ENCODE assay signal across 1 cellular context in genomic region chr2:109069430-109070194, GRCh38.
A peak's percentile ranks its signal among the peaks of the same experiment; 100 is the strongest.
TF ChIP-seq lines count a peak whose summit lies in the region.

No MANE protein-coding gene starts in this region.

TF ChIP-seq in HepG2, 621 proteins besides CTCF, POLR2A, EP300 and RAD21 (continued from another document and continues in another):
- TF ChIP-seq PTBP1 (IDR thresholded peaks at IDR 0.05; ENCODE audit: low read depth, low read length, poor library complexity, severe bottlenecking) (no peak), SP5 (CRISPR knock-in tag; IDR thresholded peaks at IDR 0.05; ENCODE audit: borderline replicate concordance, low read depth) (no peak), ZNF790 (CRISPR knock-in tag; IDR thresholded peaks at IDR 0.05; ENCODE audit: borderline replicate concordance) (no peak), ZNF138 (CRISPR knock-in tag; IDR thresholded peaks at IDR 0.05; ENCODE audit: low read depth) (no peak), ZSCAN30 (CRISPR knock-in tag; IDR thresholded peaks at IDR 0.05) (no peak), ZNF563 (CRISPR knock-in tag; IDR thresholded peaks at IDR 0.05) (no peak), ZNF564 (CRISPR knock-in tag; IDR thresholded peaks at IDR 0.05) (no peak), ZNF567 (CRISPR knock-in tag; IDR thresholded peaks at IDR 0.05; ENCODE audit: borderline replicate concordance) (no peak), TP53 (CRISPR knock-in tag; conservative IDR thresholded peaks at IDR 0.05) (no peak), HOXD1 (CRISPR knock-in tag; IDR thresholded peaks at IDR 0.05) (0 out of 2 replicates have a peak, but pooled peaks have one; percentile 25), ZNF232 (CRISPR knock-in tag; IDR thresholded peaks at IDR 0.05; ENCODE audit: borderline replicate concordance) (no peak), TEAD3 (CRISPR knock-in tag; optimal IDR thresholded peaks at IDR 0.05; ENCODE audit: borderline replicate concordance) (peak; percentile 24), KLF16 (CRISPR knock-in tag; IDR thresholded peaks at IDR 0.05) (no peak), ZNF577 (CRISPR knock-in tag; IDR thresholded peaks at IDR 0.05; ENCODE audit: borderline replicate concordance, low read depth) (no peak), MAFG (CRISPR knock-in tag; IDR thresholded peaks at IDR 0.05) (no peak), ZFP82 (CRISPR knock-in tag; IDR thresholded peaks at IDR 0.05; ENCODE audit: borderline replicate concordance) (no peak), ZNF350 (CRISPR knock-in tag; IDR thresholded peaks at IDR 0.05; ENCODE audit: borderline replicate concordance, low read depth) (no peak), ZBTB26 (CRISPR knock-in tag; IDR thresholded peaks at IDR 0.05; ENCODE audit: borderline replicate concordance) (no peak), ARID2 (CRISPR knock-in tag; IDR thresholded peaks at IDR 0.05; ENCODE audit: borderline replicate concordance) (0 out of 2 replicates have a peak, but pooled peaks have one; percentile 44), ZNF326 (CRISPR knock-in tag; IDR thresholded peaks at IDR 0.05; ENCODE audit: borderline replicate concordance) (no peak), ZNF501 (CRISPR knock-in tag; IDR thresholded peaks at IDR 0.05) (no peak), ZNF724P (CRISPR knock-in tag; IDR thresholded peaks at IDR 0.05; ENCODE audit: borderline replicate concordance) (no peak), ZNF878 (CRISPR knock-in tag; IDR thresholded peaks at IDR 0.05) (no peak), THRA (CRISPR knock-in tag; IDR thresholded peaks at IDR 0.05; ENCODE audit: borderline replicate concordance) (0 out of 2 replicates have a peak, but pooled peaks have one; percentile 24), ELF4 (CRISPR knock-in tag; IDR thresholded peaks at IDR 0.05; ENCODE audit: borderline replicate concordance) (no peak), ADNP (CRISPR knock-in tag; IDR thresholded peaks at IDR 0.05) (no peak), TBX3 (IDR thresholded peaks at IDR 0.05; ENCODE audit: borderline replicate concordance) (no peak), PAWR (CRISPR knock-in tag; IDR thresholded peaks at IDR 0.05; ENCODE audit: borderline replicate concordance) (no peak), ZKSCAN1 (IDR thresholded peaks at IDR 0.05; ENCODE audit: low read length) (no peak), PBX2 (CRISPR knock-in tag; IDR thresholded peaks at IDR 0.05) (peak; percentile 54; the same call in 1 of the 2 replicates), SCMH1 (CRISPR knock-in tag; IDR thresholded peaks at IDR 0.05; ENCODE audit: borderline replicate concordance) (no peak), ZNF576 (CRISPR knock-in tag; IDR thresholded peaks at IDR 0.05) (no peak), DMTF1 (CRISPR knock-in tag; IDR thresholded peaks at IDR 0.05) (no peak), ZKSCAN8 (CRISPR knock-in tag; IDR thresholded peaks at IDR 0.05; ENCODE audit: borderline replicate concordance) (no peak), NFYC (CRISPR knock-in tag; IDR thresholded peaks at IDR 0.05) (no peak)
- TF ChIP-seq, protein P1, sequence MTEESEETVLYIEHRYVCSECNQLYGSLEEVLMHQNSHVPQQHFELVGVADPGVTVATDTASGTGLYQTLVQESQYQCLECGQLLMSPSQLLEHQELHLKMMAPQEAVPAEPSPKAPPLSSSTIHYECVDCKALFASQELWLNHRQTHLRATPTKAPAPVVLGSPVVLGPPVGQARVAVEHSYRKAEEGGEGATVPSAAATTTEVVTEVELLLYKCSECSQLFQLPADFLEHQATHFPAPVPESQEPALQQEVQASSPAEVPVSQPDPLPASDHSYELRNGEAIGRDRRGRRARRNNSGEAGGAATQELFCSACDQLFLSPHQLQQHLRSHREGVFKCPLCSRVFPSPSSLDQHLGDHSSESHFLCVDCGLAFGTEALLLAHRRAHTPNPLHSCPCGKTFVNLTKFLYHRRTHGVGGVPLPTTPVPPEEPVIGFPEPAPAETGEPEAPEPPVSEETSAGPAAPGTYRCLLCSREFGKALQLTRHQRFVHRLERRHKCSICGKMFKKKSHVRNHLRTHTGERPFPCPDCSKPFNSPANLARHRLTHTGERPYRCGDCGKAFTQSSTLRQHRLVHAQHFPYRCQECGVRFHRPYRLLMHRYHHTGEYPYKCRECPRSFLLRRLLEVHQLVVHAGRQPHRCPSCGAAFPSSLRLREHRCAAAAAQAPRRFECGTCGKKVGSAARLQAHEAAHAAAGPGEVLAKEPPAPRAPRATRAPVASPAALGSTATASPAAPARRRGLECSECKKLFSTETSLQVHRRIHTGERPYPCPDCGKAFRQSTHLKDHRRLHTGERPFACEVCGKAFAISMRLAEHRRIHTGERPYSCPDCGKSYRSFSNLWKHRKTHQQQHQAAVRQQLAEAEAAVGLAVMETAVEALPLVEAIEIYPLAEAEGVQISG (CRISPR knock-in tag; IDR thresholded peaks at IDR 0.05), result no peak
- TF ChIP-seq, protein P2, sequence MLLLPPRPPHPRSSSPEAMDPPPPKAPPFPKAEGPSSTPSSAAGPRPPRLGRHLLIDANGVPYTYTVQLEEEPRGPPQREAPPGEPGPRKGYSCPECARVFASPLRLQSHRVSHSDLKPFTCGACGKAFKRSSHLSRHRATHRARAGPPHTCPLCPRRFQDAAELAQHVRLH (CRISPR knock-in tag; IDR thresholded peaks at IDR 0.05; ENCODE audit: borderline replicate concordance, low read depth), result no peak
- TF ChIP-seq, protein P3, sequence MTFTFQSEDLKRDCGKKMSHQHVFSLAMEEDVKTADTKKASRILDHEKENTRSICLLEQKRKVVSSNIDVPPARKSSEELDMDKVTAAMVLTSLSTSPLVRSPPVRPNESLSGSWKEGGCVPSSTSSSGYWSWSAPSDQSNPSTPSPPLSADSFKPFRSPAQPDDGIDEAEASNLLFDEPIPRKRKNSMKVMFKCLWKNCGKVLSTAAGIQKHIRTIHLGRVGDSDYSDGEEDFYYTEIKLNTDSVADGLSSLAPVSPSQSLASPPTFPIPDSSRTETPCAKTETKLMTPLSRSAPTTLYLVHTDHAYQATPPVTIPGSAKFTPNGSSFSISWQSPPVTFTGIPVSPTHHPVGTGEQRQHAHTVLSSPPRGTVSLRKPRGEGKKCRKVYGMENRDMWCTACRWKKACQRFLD (CRISPR knock-in tag; IDR thresholded peaks at IDR 0.05; ENCODE audit: borderline replicate concordance), result no peak
- TF ChIP-seq, protein P4, sequence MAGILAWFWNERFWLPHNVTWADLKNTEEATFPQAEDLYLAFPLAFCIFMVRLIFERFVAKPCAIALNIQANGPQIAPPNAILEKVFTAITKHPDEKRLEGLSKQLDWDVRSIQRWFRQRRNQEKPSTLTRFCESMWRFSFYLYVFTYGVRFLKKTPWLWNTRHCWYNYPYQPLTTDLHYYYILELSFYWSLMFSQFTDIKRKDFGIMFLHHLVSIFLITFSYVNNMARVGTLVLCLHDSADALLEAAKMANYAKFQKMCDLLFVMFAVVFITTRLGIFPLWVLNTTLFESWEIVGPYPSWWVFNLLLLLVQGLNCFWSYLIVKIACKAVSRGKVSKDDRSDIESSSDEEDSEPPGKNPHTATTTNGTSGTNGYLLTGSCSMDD (CRISPR knock-in tag; IDR thresholded peaks at IDR 0.05), result no peak
- TF ChIP-seq, protein P5, sequence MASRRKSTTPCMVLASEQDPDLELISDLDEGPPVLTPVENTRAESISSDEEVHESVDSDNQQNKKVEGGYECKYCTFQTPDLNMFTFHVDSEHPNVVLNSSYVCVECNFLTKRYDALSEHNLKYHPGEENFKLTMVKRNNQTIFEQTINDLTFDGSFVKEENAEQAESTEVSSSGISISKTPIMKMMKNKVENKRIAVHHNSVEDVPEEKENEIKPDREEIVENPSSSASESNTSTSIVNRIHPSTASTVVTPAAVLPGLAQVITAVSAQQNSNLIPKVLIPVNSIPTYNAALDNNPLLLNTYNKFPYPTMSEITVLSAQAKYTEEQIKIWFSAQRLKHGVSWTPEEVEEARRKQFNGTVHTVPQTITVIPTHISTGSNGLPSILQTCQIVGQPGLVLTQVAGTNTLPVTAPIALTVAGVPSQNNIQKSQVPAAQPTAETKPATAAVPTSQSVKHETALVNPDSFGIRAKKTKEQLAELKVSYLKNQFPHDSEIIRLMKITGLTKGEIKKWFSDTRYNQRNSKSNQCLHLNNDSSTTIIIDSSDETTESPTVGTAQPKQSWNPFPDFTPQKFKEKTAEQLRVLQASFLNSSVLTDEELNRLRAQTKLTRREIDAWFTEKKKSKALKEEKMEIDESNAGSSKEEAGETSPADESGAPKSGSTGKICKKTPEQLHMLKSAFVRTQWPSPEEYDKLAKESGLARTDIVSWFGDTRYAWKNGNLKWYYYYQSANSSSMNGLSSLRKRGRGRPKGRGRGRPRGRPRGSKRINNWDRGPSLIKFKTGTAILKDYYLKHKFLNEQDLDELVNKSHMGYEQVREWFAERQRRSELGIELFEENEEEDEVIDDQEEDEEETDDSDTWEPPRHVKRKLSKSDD (CRISPR knock-in tag; IDR thresholded peaks at IDR 0.05; ENCODE audit: low read depth), result no peak
- TF ChIP-seq, protein P6, sequence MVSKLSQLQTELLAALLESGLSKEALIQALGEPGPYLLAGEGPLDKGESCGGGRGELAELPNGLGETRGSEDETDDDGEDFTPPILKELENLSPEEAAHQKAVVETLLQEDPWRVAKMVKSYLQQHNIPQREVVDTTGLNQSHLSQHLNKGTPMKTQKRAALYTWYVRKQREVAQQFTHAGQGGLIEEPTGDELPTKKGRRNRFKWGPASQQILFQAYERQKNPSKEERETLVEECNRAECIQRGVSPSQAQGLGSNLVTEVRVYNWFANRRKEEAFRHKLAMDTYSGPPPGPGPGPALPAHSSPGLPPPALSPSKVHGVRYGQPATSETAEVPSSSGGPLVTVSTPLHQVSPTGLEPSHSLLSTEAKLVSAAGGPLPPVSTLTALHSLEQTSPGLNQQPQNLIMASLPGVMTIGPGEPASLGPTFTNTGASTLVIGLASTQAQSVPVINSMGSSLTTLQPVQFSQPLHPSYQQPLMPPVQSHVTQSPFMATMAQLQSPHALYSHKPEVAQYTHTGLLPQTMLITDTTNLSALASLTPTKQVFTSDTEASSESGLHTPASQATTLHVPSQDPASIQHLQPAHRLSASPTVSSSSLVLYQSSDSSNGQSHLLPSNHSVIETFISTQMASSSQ (IDR thresholded peaks at IDR 0.05; ENCODE audit: low read depth), result no peak; the same call in 1 of the 2 replicates
- TF ChIP-seq, protein P6 (CRISPR knock-in tag; IDR thresholded peaks at IDR 0.05; ENCODE audit: borderline replicate concordance), result peak; percentile 50; the same call in 1 of the 2 replicates
